Comparison of ENCODE assay signal across 8 cellular contexts in the genomic region with DNA sequence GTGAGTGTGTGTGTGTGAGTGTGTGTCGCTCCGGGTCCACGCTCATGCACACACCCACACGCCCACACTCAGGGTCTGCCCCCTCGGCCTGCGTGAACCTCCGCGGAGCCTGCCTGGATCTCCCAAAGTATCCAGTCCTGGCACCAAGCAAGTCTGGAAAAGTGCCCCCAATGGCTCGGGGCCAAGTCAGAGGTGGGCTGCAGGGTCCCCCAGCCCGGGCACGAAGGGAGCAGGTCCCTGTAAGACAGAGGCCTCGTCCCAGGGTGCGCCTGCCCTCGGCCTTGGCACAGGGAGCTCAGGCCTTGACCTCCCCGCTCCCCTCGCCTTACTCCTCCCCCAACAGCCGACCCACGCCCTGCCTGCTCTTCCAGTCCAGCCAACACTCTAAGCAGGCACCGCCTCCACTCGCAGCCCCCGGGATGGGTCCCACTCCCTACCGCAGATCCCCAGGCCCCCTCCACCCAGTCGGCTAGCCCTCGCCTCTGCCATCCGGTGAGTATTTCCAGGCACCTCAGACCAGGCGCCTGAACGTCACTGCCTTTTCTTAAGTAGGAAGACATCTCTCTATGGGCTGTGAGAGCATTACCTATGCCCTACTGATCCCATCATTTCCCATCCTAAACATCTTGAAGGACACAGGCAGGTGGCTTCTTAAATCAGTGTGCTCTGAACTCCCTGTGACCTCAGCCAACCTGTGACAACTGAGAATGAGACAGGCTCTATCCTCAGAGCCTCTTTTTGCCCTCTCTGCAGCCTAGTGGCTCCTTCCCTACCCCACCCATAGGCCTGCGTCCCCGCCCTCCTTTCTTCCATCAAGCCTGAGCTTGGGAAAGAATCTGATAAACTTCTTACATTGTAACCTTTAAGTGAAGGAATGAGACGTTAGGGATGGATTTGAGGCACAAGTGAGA. TPM values are rescaled to one million over a fixed set of nuclear protein-coding genes. Genes with fewer than 3 reads are reported as not detected.
A peak's percentile ranks its signal among the peaks of the same experiment; 100 is the strongest.
DNase-seq lines count a peak whose midpoint lies in the region; ATAC-seq, FAIRE-seq and TF ChIP-seq lines count a peak whose summit lies in the region.

No MANE protein-coding gene starts in this region.

- intact Hi-C loops in mucosa of descending colon (cut with DNase I, micrococcal nuclease) (no loop called here), vagina (cut with DNase I) (loop anchor here (10.0 kb wide), 1 partner anchor 894 kb away; no protein-coding TSS in a partner anchor)

- peak overlapping the region; percentile 76 for H3K9ac ChIP-seq in OCI-LY1 (ENCODE audit: low read length)
- H3K9ac ChIP-seq in H1 (replicated peaks in 1 of 4; ENCODE audit: extremely low read depth in 1 of 4, low read depth in 3 of 4, low read length in 3 of 4): peak overlapping the region; percentile 42 to 75 (median 60)

- H3K18ac ChIP-seq in H1 (ENCODE audit: extremely low read depth, low read length): peak overlapping the region; percentile 89

- H3K23ac ChIP-seq in H1 (ENCODE audit: insufficient read length): no peak overlapping the region

- ATAC-seq in GM19025 (IDR thresholded peaks at IDR 0.05; ENCODE audit: low read depth, unreplicated experiment) (peak; percentile 21), mucosa of descending colon (peak; percentile 49), GM18873 (IDR thresholded peaks at IDR 0.05; ENCODE audit: low FRiP score, unreplicated experiment) (no peak)

- H2BK15ac ChIP-seq in H1 (ENCODE audit: low read length): no peak overlapping the region; the same call in 1 of the 2 replicates

- 0 out of 2 replicates have a peak overlapping the region, but pooled peaks have one; percentile 48 for H2BK20ac ChIP-seq in H1 (ENCODE audit: low read length)

- no peaks in the 10 kb centered on the region for H3K9me2 ChIP-seq in OCI-LY1 (ENCODE audit: low read depth, low read length)

- no peak overlapping the region for H3K14ac ChIP-seq in H1 (ENCODE audit: insufficient read length)

- H3K79me2 ChIP-seq in OCI-LY1 (ENCODE audit: insufficient read depth, low read length) (no peaks in the 10 kb centered on the region), H1 (ENCODE audit: control insufficient read depth in 1 of 2, insufficient read depth in 2 of 2, low read length in 2 of 2) (no peaks in the 10 kb centered on the region)

- H3K4me1 ChIP-seq in OCI-LY1 (ENCODE audit: insufficient read depth, low read length, severe bottlenecking): peaks cover 30% of the 10 kb centered on the region
- H3K4me1 ChIP-seq in H1 (replicated peaks in 1 of 4; ENCODE audit: control insufficient read depth in 3 of 4, insufficient read depth in 4 of 4, low read length in 3 of 4): peaks cover 3 to 11% (median 6%) of the 10 kb centered on the region in 4 experiments; a peak in 6 of 7 replicates
- H3K4me1 ChIP-seq in mucosa of descending colon (ENCODE audit: low read depth): peaks cover 33% of the 10 kb centered on the region
- peaks cover 55% of the 10 kb centered on the region for H3K4me1 ChIP-seq in vagina

- H3K23me2 ChIP-seq in H1 (ENCODE audit: low read depth, low read length): peaks cover 11% of the 10 kb centered on the region; the same call in 1 of the 2 replicates

- H3K4me2 ChIP-seq in OCI-LY1 (ENCODE audit: low read length) (peak overlapping the region; percentile 95), H1 (ENCODE audit: insufficient read depth in 1 of 2, low read depth in 2 of 2, low read length in 2 of 2) (peak overlapping the region; percentile 90 to 94)

- H4K8ac ChIP-seq in H1 (ENCODE audit: extremely low read depth, insufficient read depth, low read length): peak overlapping the region; percentile 85

- 22% methylated on average over 20 of the region's 30 CpGs; no CpG with 5 or more reads in 1 of the 2 experiments for WGBS in H1 (ENCODE audit: extremely low coverage in 1 of 2, insufficient coverage in 1 of 2, insufficient read length in 1 of 2, insufficient replicate concordance in 2 of 2, low coverage in 1 of 2, low lambda C conversion rate in 2 of 2, missing lambda C conversion rate in 1 of 2), 2 experiments

- H2AK5ac ChIP-seq in H1 (ENCODE audit: low read depth, low read length): no peak overlapping the region

- H3F3A ChIP-seq in OCI-LY1 (ENCODE audit: insufficient read depth, low read length): no peaks in the 10 kb centered on the region

- peak overlapping the region; percentile 19 for H4K91ac ChIP-seq in H1 (replicated peaks; ENCODE audit: insufficient read length, low read length)

- peak overlapping the region; percentile 78 for H3K4me3 ChIP-seq in OCI-LY1 (ENCODE audit: low read depth, low read length, poor library complexity, severe bottlenecking)
- H3K4me3 ChIP-seq in H1 (ENCODE audit: extremely low read depth in 1 of 4, insufficient read depth in 2 of 4, low read depth in 3 of 4, low read length in 4 of 4): peak overlapping the region; percentile 58 to 68 (median 66)
- H3K4me3 ChIP-seq in mucosa of descending colon: peak overlapping the region; percentile 62
- peak overlapping the region; percentile 89 to 94 for H3K4me3 ChIP-seq in vagina

- H3K27me3 ChIP-seq in OCI-LY1 (ENCODE audit: insufficient read depth, low read length): no peaks in the 10 kb centered on the region
- H3K27me3 ChIP-seq in H1 (replicated peaks in 1 of 4; ENCODE audit: control insufficient read depth in 3 of 4, extremely low read depth in 1 of 4, insufficient read depth in 3 of 4, low read length in 3 of 4): peaks cover 0 to 4% (median 0%) of the 10 kb centered on the region in 4 experiments; a peak in 2 of 7 replicates
- H3K27me3 ChIP-seq in vagina: no peaks in the 10 kb centered on the region

- no peak overlapping the region for H2BK5ac ChIP-seq in H1 (ENCODE audit: low read depth, low read length)

- H2BK12ac ChIP-seq in H1 (ENCODE audit: low read depth, low read length): peak overlapping the region; percentile 50; the same call in 1 of the 2 replicates

- H3K79me1 ChIP-seq in H1 (ENCODE audit: low read depth, low read length): peaks cover 2% of the 10 kb centered on the region; the same call in 1 of the 2 replicates

- H3K4ac ChIP-seq in H1 (replicated peaks; ENCODE audit: insufficient read length, low read depth, low read length): no peak overlapping the region

- DNase-seq in H1 (ENCODE audit: low read depth in 1 of 2, low spot score in 2 of 2): peak in 1 of 2 experiments; percentile 59
- DNase-seq in mucosa of descending colon: peak; percentile 61 to 76 (median 74)
- DNase-seq in vagina (ENCODE audit: extremely low spot score in 2 of 2): no peak
- DNase-seq in HuH-7.5 (ENCODE audit: low spot score): no peak
- no peak for DNase-seq in cortex of kidney (lab: John Stamatoyannopoulos, UW)

- H3K27ac ChIP-seq in OCI-LY1 (ENCODE audit: low read depth, low read length, poor library complexity, severe bottlenecking): peak overlapping the region; percentile 41
- no peak overlapping the region for H3K27ac ChIP-seq in H1 (ENCODE audit: low read depth, low read length)
- peak overlapping the region; percentile 98 for H3K27ac ChIP-seq in vagina

- TF ChIP-seq EP300 in H1 (IDR thresholded peaks at IDR 0.05; ENCODE audit: borderline replicate concordance in 1 of 2, low read depth in 2 of 2, low read length in 2 of 2): no peak

- H4K20me1 ChIP-seq in OCI-LY1 (ENCODE audit: insufficient read depth, low read length) (no peaks in the 10 kb centered on the region), H1 (replicated peaks in 1 of 2; ENCODE audit: control insufficient read depth in 1 of 2, insufficient read depth in 2 of 2, low read length in 2 of 2) (peaks cover 0 to 3% of the 10 kb centered on the region in 2 experiments)

- POLR2A ChIA-PET in H1 (lab: Charles Lee; ENCODE audit: partially characterized antibody): interaction anchor here (0.6 to 0.8 kb wide), 2 partner anchors 13 to 314 kb away, joined by 3 read pairs; a partner anchor contains a TSS

- TF ChIP-seq POLR2A in H1 (IDR thresholded peaks at IDR 0.05; ENCODE audit: control extremely low read depth in 1 of 2, low read depth in 2 of 2, low read length in 2 of 2) (no peak), vagina (IDR thresholded peaks at IDR 0.05) (no peak)

- H3K36me3 ChIP-seq in OCI-LY1 (ENCODE audit: insufficient read depth, low read length): no peaks in the 10 kb centered on the region
- peaks cover 0 to 2% (median 0%) of the 10 kb centered on the region in 4 experiments; a peak in 1 of 8 replicates for H3K36me3 ChIP-seq in H1 (ENCODE audit: control insufficient read depth in 2 of 4, insufficient read depth in 4 of 4, low read length in 3 of 4)
- H3K36me3 ChIP-seq in mucosa of descending colon (ENCODE audit: low read depth): no peaks in the 10 kb centered on the region
- no peaks in the 10 kb centered on the region for H3K36me3 ChIP-seq in vagina

- CTCF ChIA-PET in H1 (lab: Charles Lee; ENCODE audit: partially characterized antibody): interaction anchor here (1.1 kb wide), 1 partner anchor 12 kb away, joined by 4 read pairs; a partner anchor contains a TSS

- no peak overlapping the region for H2AFZ ChIP-seq in OCI-LY1 (ENCODE audit: low read length)
- peak overlapping the region; percentile 68 for H2AFZ ChIP-seq in H1 (ENCODE audit: low read length)

- no peak for FAIRE-seq in H1 (lab: Jason Lieb, UNC)

- no peak for TF ChIP-seq RAD21 in H1 (IDR thresholded peaks at IDR 0.05 in 1 of 2, conservative IDR thresholded peaks at IDR 0.05 in 1 of 2; ENCODE audit: low read depth in 2 of 2, low read length in 2 of 2)

- H3K9me3 ChIP-seq in OCI-LY1 (ENCODE audit: low read length): no peaks in the 10 kb centered on the region
- H3K9me3 ChIP-seq in H1 (ENCODE audit: insufficient read depth in 2 of 2, low read depth in 1 of 2, low read length in 1 of 2): no peaks in the 10 kb centered on the region
- H3K9me3 ChIP-seq in mucosa of descending colon: no peaks in the 10 kb centered on the region
- no peaks in the 10 kb centered on the region for H3K9me3 ChIP-seq in vagina

- H2BK120ac ChIP-seq in H1 (replicated peaks; ENCODE audit: low read depth, low read length): no peak overlapping the region

- TF ChIP-seq CTCF in OCI-LY1 (IDR thresholded peaks at IDR 0.05; ENCODE audit: low read length): no peak
- TF ChIP-seq CTCF in H1 (IDR thresholded peaks at IDR 0.05; ENCODE audit: control extremely low read depth in 1 of 3, insufficient read depth in 1 of 3, low read depth in 1 of 3, low read length in 3 of 3): no peak
- no peak for TF ChIP-seq CTCF in mucosa of descending colon (IDR thresholded peaks at IDR 0.05)
- no peak for TF ChIP-seq CTCF in vagina (IDR thresholded peaks at IDR 0.05)

- no peak overlapping the region for H4K5ac ChIP-seq in H1 (ENCODE audit: insufficient read length, low read depth, low read length)

- H3K56ac ChIP-seq in H1 (replicated peaks; ENCODE audit: insufficient read length, low read depth, low read length): peak overlapping the region; percentile 13

RNA-seq across cellular contexts. Expression of a gene that starts 0.7 kb away (rescaled TPM):
- total RNA-seq in H1 (2021; fragmentation: NEBNext Ultra II Directional; extraction: Animal tissue kit (Norgen Biotek cat#: 25700)): 11.5 and 12.0 TPM in 2 replicates
- polyA plus RNA-seq in H1 (2011; rRNA removed): 9.5 and 10.6 TPM in 2 replicates
- 11.9 TPM for polyA plus RNA-seq in H1 (2011; cell fraction: cytosol; rRNA removed)
- 7.9 TPM for polyA plus RNA-seq in H1 (2011; cell fraction: nucleus; rRNA removed)
- 8.5 to 12.9 TPM (median 9.0 TPM) in 4 replicates for polyA plus RNA-seq in H1 (2012, experiment 1 of 2)
- polyA plus RNA-seq in H1 (2012, experiment 2 of 2): 1.3 TPM
- polyA plus RNA-seq in H1 (2013, experiment 1 of 2): 10.7 TPM
- polyA plus RNA-seq in H1 (2013, experiment 2 of 2): 10.4 TPM
- polyA minus RNA-seq in H1 (2011; rRNA and poly(A)+ RNA removed): 13.3 and 13.9 TPM in 2 replicates
- polyA minus RNA-seq in H1 (2011; cell fraction: cytosol; rRNA and poly(A)+ RNA removed): 6.3 TPM
- 13.0 TPM for polyA minus RNA-seq in H1 (2011; cell fraction: nucleus; rRNA and poly(A)+ RNA removed)
- total RNA-seq in mucosa of descending colon (10 to 100 TPM; 59.1 to 94.7 (median 62.5) TPM), vagina (105 TPM)

RNA-seq across cellular contexts. Expression of a gene that starts 11.7 kb away (rescaled TPM):
- 0.08 and 0.09 TPM in 2 replicates for total RNA-seq in H1 (2021; fragmentation: NEBNext Ultra II Directional; extraction: Animal tissue kit (Norgen Biotek cat#: 25700))
- polyA plus RNA-seq in H1 (2011; rRNA removed): 0.02 TPM in 1 of 2 replicates, not detected in the other
- polyA plus RNA-seq in H1 (2011; cell fraction: cytosol; rRNA removed): 0.03 TPM
- polyA plus RNA-seq in H1 (2011; cell fraction: nucleus; rRNA removed): 0.03 TPM
- 0.04 to 0.05 TPM (median 0.04 TPM) in 3 of 4 replicates, not detected in the other for polyA plus RNA-seq in H1 (2012, experiment 1 of 2)
- not detected for polyA plus RNA-seq in H1 (2012, experiment 2 of 2)
- 0.22 TPM for polyA plus RNA-seq in H1 (2013, experiment 1 of 2)
- polyA plus RNA-seq in H1 (2013, experiment 2 of 2): 0.11 TPM
- polyA minus RNA-seq in H1 (2011; rRNA and poly(A)+ RNA removed): 0.02 and 0.16 TPM in 2 replicates
- not detected for polyA minus RNA-seq in H1 (2011; cell fraction: cytosol; rRNA and poly(A)+ RNA removed)
- not detected for polyA minus RNA-seq in H1 (2011; cell fraction: nucleus; rRNA and poly(A)+ RNA removed)
- total RNA-seq in mucosa of descending colon: 1 to 10 TPM; 1.3 to 3.6 (median 2.3) TPM
- total RNA-seq in vagina: 8.3 TPM

Comparison
In these comparisons a context has a peak if more than half of its experiments do, and no peak if none do; other contexts are left out.
1. DNase-seq: peak in mucosa of descending colon (3 of 3); none in vagina (0 of 2), HuH-7.5 (single experiment) and cortex of kidney (single experiment).
2. Peak in every context shown above with its lines, with median percentiles within 50 percentile points of each other: H3K4me3 ChIP-seq.